In the genomic region with DNA sequence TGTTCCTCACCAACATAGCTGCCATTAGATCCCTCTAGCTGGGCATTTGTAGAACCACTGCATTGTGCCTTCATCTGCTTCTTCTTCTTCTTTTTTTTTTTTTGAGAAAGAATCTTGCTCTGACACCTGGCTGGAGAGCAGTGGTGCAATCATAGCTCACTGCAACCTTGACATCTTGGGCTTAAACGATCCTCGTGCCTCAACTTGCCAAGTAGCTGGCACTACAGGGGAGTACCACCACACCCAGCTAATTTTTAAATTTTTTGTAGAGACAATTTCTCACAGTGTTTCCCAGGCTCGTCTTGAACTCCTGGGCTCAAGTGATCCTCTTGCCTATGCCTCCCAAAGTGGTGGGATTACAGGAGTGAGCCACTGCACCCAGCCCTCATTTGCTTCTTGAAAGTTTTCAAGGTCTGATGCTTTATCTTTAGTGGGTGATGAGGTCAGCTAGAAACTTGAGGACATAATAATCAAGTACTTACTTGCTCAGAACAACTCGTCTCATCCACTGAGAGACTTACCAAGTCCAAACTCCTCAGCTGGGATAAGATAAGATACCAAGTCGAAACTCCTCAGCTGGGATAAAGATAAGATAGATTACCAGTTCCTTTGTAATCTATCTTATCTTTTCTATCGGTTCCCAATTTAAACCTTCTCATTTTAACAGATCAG, we compare ENCODE assay signal across 1 cellular context.
A peak's percentile ranks its signal among the peaks of the same experiment; 100 is the strongest.
TF ChIP-seq lines count a peak whose summit lies in the region.

No MANE protein-coding gene starts in this region.

TF ChIP-seq in HEK293, 187 proteins besides CTCF, POLR2A, EP300 and RAD21 (continued from another document):
- TF ChIP-seq, protein P1, sequence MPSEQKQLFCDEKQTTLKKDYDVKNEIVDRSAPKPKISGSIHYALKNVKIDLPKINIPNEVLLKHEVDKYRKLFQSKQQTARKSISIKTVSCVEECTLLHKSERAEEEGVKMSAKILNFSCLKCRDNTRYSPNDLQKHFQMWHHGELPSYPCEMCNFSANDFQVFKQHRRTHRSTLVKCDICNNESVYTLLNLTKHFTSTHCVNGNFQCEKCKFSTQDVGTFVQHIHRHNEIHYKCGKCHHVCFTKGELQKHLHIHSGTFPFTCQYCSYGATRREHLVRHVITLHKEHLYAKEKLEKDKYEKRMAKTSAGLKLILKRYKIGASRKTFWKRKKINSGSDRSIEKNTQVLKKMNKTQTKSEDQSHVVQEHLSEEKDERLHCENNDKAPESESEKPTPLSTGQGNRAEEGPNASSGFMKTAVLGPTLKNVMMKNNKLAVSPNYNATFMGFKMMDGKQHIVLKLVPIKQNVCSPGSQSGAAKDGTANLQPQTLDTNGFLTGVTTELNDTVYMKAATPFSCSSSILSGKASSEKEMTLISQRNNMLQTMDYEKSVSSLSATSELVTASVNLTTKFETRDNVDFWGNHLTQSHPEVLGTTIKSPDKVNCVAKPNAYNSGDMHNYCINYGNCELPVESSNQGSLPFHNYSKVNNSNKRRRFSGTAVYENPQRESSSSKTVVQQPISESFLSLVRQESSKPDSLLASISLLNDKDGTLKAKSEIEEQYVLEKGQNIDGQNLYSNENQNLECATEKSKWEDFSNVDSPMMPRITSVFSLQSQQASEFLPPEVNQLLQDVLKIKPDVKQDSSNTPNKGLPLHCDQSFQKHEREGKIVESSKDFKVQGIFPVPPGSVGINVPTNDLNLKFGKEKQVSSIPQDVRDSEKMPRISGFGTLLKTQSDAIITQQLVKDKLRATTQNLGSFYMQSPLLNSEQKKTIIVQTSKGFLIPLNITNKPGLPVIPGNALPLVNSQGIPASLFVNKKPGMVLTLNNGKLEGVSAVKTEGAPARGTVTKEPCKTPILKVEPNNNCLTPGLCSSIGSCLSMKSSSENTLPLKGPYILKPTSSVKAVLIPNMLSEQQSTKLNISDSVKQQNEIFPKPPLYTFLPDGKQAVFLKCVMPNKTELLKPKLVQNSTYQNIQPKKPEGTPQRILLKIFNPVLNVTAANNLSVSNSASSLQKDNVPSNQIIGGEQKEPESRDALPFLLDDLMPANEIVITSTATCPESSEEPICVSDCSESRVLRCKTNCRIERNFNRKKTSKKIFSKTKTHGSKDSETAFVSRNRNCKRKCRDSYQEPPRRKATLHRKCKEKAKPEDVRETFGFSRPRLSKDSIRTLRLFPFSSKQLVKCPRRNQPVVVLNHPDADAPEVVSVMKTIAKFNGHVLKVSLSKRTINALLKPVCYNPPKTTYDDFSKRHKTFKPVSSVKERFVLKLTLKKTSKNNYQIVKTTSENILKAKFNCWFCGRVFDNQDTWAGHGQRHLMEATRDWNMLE (tag by site-specific recombination; conservative IDR thresholded peaks at IDR 0.05; ENCODE audit: low read depth), result no peak
- TF ChIP-seq, protein P2, sequence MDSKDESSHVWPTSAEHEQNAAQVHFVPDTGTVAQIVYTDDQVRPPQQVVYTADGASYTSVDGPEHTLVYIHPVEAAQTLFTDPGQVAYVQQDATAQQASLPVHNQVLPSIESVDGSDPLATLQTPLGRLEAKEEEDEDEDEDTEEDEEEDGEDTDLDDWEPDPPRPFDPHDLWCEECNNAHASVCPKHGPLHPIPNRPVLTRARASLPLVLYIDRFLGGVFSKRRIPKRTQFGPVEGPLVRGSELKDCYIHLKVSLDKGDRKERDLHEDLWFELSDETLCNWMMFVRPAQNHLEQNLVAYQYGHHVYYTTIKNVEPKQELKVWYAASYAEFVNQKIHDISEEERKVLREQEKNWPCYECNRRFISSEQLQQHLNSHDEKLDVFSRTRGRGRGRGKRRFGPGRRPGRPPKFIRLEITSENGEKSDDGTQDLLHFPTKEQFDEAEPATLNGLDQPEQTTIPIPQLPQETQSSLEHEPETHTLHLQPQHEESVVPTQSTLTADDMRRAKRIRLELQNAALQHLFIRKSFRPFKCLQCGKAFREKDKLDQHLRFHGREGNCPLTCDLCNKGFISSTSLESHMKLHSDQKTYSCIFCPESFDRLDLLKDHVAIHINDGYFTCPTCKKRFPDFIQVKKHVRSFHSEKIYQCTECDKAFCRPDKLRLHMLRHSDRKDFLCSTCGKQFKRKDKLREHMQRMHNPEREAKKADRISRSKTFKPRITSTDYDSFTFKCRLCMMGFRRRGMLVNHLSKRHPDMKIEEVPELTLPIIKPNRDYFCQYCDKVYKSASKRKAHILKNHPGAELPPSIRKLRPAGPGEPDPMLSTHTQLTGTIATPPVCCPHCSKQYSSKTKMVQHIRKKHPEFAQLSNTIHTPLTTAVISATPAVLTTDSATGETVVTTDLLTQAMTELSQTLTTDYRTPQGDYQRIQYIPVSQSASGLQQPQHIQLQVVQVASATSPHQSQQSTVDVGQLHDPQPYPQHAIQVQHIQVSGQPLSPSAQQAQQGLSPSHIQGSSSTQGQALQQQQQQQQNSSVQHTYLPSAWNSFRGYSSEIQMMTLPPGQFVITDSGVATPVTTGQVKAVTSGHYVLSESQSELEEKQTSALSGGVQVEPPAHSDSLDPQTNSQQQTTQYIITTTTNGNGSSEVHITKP (tag by site-specific recombination; IDR thresholded peaks at IDR 0.05), result 0 out of 2 replicates have a peak, but pooled peaks have one; percentile 24
- TF ChIP-seq ZBTB21 (tag by site-specific recombination; IDR thresholded peaks at IDR 0.05) (peak; percentile 48; the same call in 1 of the 2 replicates), ZNF274 (IDR thresholded peaks at IDR 0.05; ENCODE audit: low read length) (no peak), ZNF274 (tag by site-specific recombination; IDR thresholded peaks at IDR 0.05; ENCODE audit: borderline replicate concordance) (no peak), ZNF747 (tag by site-specific recombination; IDR thresholded peaks at IDR 0.05) (no peak), SP7 (tag by site-specific recombination; IDR thresholded peaks at IDR 0.05) (peak; percentile 68), PRDM1 (tag by site-specific recombination; IDR thresholded peaks at IDR 0.05) (no peak), ZBTB17 (tag by site-specific recombination; IDR thresholded peaks at IDR 0.05) (peak; percentile 51), ZNF174 (tag by site-specific recombination; IDR thresholded peaks at IDR 0.05) (no peak), ZNF548 (tag by site-specific recombination; IDR thresholded peaks at IDR 0.05) (no peak), SETDB1 (IDR thresholded peaks at IDR 0.05; ENCODE audit: insufficient read length, low read length) (peak; percentile 62), ZNF184 (tag by site-specific recombination; IDR thresholded peaks at IDR 0.05) (0 out of 2 replicates have a peak, but pooled peaks have one; percentile 16), ZNF366 (tag by site-specific recombination; conservative IDR thresholded peaks at IDR 0.05) (peak; percentile 61; the same call in 1 of the 2 replicates), ZFHX2 (tag by site-specific recombination; conservative IDR thresholded peaks at IDR 0.05) (no peak), ZEB2 (tag by site-specific recombination; IDR thresholded peaks at IDR 0.05) (0 out of 2 replicates have a peak, but pooled peaks have one; percentile 42), OSR2 (tag by site-specific recombination; IDR thresholded peaks at IDR 0.05) (peak; percentile 67), ZNF555 (tag by site-specific recombination; conservative IDR thresholded peaks at IDR 0.05) (no peak), TRIM28 (IDR thresholded peaks at IDR 0.05; ENCODE audit: borderline replicate concordance, low read length) (peak; percentile 29; the same call in 1 of the 2 replicates)
- TF ChIP-seq, protein P3, sequence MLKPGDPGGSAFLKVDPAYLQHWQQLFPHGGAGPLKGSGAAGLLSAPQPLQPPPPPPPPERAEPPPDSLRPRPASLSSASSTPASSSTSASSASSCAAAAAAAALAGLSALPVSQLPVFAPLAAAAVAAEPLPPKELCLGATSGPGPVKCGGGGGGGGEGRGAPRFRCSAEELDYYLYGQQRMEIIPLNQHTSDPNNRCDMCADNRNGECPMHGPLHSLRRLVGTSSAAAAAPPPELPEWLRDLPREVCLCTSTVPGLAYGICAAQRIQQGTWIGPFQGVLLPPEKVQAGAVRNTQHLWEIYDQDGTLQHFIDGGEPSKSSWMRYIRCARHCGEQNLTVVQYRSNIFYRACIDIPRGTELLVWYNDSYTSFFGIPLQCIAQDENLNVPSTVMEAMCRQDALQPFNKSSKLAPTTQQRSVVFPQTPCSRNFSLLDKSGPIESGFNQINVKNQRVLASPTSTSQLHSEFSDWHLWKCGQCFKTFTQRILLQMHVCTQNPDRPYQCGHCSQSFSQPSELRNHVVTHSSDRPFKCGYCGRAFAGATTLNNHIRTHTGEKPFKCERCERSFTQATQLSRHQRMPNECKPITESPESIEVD (tag by site-specific recombination; IDR thresholded peaks at IDR 0.05), result no peak
- TF ChIP-seq, protein P4, sequence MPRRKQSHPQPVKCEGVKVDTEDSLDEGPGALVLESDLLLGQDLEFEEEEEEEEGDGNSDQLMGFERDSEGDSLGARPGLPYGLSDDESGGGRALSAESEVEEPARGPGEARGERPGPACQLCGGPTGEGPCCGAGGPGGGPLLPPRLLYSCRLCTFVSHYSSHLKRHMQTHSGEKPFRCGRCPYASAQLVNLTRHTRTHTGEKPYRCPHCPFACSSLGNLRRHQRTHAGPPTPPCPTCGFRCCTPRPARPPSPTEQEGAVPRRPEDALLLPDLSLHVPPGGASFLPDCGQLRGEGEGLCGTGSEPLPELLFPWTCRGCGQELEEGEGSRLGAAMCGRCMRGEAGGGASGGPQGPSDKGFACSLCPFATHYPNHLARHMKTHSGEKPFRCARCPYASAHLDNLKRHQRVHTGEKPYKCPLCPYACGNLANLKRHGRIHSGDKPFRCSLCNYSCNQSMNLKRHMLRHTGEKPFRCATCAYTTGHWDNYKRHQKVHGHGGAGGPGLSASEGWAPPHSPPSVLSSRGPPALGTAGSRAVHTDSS (tag by site-specific recombination; IDR thresholded peaks at IDR 0.05), result no peak
